Comparison of ENCODE assay signal across 1 cellular context in genomic region chr14:68950111-68950510, GRCh38.
TF ChIP-seq lines count a peak whose summit lies in the region.

No MANE protein-coding gene starts in this region.

TF ChIP-seq in K562, 482 proteins besides CTCF, POLR2A, EP300 and RAD21 (continued from another document):
- TF ChIP-seq ZBTB34 (CRISPR knock-in tag; IDR thresholded peaks at IDR 0.05) = no peak
- no peak for TF ChIP-seq MAFK (IDR thresholded peaks at IDR 0.05; ENCODE audit: low read length)
- TF ChIP-seq TOE1 (IDR thresholded peaks at IDR 0.05; ENCODE audit: borderline replicate concordance) = no peak
- no peak for TF ChIP-seq TOE1 (CRISPR knock-in tag; IDR thresholded peaks at IDR 0.05; ENCODE audit: borderline replicate concordance, low read depth)
- TF ChIP-seq ZNF384 (IDR thresholded peaks at IDR 0.05; ENCODE audit: low read depth, low read length) = peak; percentile 58
- TF ChIP-seq POLR2G (IDR thresholded peaks at IDR 0.05; ENCODE audit: low read depth, low read length) = no peak
- TF ChIP-seq EP400 (IDR thresholded peaks at IDR 0.05) = no peak
- TF ChIP-seq KHSRP (IDR thresholded peaks at IDR 0.05) = no peak
- no peak for TF ChIP-seq ZNF280B (CRISPR knock-in tag; IDR thresholded peaks at IDR 0.05)
- TF ChIP-seq ZKSCAN8 (CRISPR knock-in tag; IDR thresholded peaks at IDR 0.05) = no peak
- TF ChIP-seq HNRNPK (IDR thresholded peaks at IDR 0.05; ENCODE audit: low read depth, low read length, poor library complexity, severe bottlenecking) = no peak
